In genomic region chr2:70733428-70734185, GRCh38 we compare ENCODE assay signal across 3 cellular contexts.
TF ChIP-seq lines count a peak whose summit lies in the region.

No MANE protein-coding gene starts in this region.

TF ChIP-seq in SK-N-SH, 30 proteins besides CTCF, POLR2A, EP300 and RAD21:
- TF ChIP-seq MEF2A (IDR thresholded peaks at IDR 0.05; ENCODE audit: borderline replicate concordance, low read depth) (no peak), USF1 (IDR thresholded peaks at IDR 0.05; ENCODE audit: borderline replicate concordance, low read depth) (no peak), MAX (IDR thresholded peaks at IDR 0.05; ENCODE audit: low read depth) (no peak), ZBTB33 (IDR thresholded peaks at IDR 0.05; ENCODE audit: borderline replicate concordance, low read depth) (no peak), GABPA (IDR thresholded peaks at IDR 0.05; ENCODE audit: low read depth) (no peak), TEAD4 (IDR thresholded peaks at IDR 0.05; ENCODE audit: borderline replicate concordance, insufficient read depth) (no peak), JUND (IDR thresholded peaks at IDR 0.05) (no peak), RCOR1 (IDR thresholded peaks at IDR 0.05; ENCODE audit: low read length) (no peak)
- TF ChIP-seq, protein P1, sequence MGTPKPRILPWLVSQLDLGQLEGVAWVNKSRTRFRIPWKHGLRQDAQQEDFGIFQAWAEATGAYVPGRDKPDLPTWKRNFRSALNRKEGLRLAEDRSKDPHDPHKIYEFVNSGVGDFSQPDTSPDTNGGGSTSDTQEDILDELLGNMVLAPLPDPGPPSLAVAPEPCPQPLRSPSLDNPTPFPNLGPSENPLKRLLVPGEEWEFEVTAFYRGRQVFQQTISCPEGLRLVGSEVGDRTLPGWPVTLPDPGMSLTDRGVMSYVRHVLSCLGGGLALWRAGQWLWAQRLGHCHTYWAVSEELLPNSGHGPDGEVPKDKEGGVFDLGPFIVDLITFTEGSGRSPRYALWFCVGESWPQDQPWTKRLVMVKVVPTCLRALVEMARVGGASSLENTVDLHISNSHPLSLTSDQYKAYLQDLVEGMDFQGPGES (IDR thresholded peaks at IDR 0.05; ENCODE audit: low read depth, low read length): no peak
TF ChIP-seq in SK-N-SH: peak in this region for 0.

TF ChIP-seq in SK-N-SH treated with all-trans-retinoic acid at 6 μM for 48 hours, 23 proteins besides CTCF, POLR2A, EP300 and RAD21:
- TF ChIP-seq ARNTL (CRISPR knock-in tag; IDR thresholded peaks at IDR 0.05; ENCODE audit: borderline replicate concordance, low read depth): no peak
- TF ChIP-seq, protein P2, sequence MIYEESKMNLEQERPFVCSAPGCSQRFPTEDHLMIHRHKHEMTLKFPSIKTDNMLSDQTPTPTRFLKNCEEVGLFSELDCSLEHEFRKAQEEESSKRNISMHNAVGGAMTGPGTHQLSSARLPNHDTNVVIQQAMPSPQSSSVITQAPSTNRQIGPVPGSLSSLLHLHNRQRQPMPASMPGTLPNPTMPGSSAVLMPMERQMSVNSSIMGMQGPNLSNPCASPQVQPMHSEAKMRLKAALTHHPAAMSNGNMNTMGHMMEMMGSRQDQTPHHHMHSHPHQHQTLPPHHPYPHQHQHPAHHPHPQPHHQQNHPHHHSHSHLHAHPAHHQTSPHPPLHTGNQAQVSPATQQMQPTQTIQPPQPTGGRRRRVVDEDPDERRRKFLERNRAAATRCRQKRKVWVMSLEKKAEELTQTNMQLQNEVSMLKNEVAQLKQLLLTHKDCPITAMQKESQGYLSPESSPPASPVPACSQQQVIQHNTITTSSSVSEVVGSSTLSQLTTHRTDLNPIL (CRISPR knock-in tag; IDR thresholded peaks at IDR 0.05; ENCODE audit: low read depth): no peak
- TF ChIP-seq GLIS3 (CRISPR knock-in tag; IDR thresholded peaks at IDR 0.05): no peak
- no peak for TF ChIP-seq ZNF8 (CRISPR knock-in tag; IDR thresholded peaks at IDR 0.05)
- no peak for TF ChIP-seq ZNF70 (CRISPR knock-in tag; IDR thresholded peaks at IDR 0.05)
- no peak for TF ChIP-seq BACH2 (CRISPR knock-in tag; IDR thresholded peaks at IDR 0.05; ENCODE audit: borderline replicate concordance)
- TF ChIP-seq ZFP3 (CRISPR knock-in tag; IDR thresholded peaks at IDR 0.05): no peak
- no peak for TF ChIP-seq CSDC2 (CRISPR knock-in tag; IDR thresholded peaks at IDR 0.05)
- no peak for TF ChIP-seq OSR1 (CRISPR knock-in tag; IDR thresholded peaks at IDR 0.05)
- TF ChIP-seq, protein P3, sequence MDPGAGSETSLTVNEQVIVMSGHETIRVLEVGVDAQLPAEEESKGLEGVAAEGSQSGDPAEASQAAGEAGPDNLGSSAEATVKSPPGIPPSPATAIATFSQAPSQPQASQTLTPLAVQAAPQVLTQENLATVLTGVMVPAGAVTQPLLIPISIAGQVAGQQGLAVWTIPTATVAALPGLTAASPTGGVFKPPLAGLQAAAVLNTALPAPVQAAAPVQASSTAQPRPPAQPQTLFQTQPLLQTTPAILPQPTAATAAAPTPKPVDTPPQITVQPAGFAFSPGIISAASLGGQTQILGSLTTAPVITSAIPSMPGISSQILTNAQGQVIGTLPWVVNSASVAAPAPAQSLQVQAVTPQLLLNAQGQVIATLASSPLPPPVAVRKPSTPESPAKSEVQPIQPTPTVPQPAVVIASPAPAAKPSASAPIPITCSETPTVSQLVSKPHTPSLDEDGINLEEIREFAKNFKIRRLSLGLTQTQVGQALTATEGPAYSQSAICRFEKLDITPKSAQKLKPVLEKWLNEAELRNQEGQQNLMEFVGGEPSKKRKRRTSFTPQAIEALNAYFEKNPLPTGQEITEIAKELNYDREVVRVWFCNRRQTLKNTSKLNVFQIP (CRISPR knock-in tag; IDR thresholded peaks at IDR 0.05; ENCODE audit: borderline replicate concordance, low read depth): no peak
- TF ChIP-seq SNAI2 (CRISPR knock-in tag; IDR thresholded peaks at IDR 0.05): no peak
- no peak for TF ChIP-seq ZC3H10 (CRISPR knock-in tag; IDR thresholded peaks at IDR 0.05)
- no peak for TF ChIP-seq TCF4 (CRISPR knock-in tag; IDR thresholded peaks at IDR 0.05; ENCODE audit: borderline replicate concordance)
- TF ChIP-seq ISL1 (CRISPR knock-in tag; IDR thresholded peaks at IDR 0.05): no peak
TF ChIP-seq in SK-N-SH treated with all-trans-retinoic acid at 6 μM for 48 hours: peak in this region for 0.

TF ChIP-seq in K562, 482 proteins besides CTCF, POLR2A, EP300 and RAD21:
- TF ChIP-seq RFX1 (IDR thresholded peaks at IDR 0.05) (peak; percentile 38; the same call in 1 of the 2 replicates), MBD2 (IDR thresholded peaks at IDR 0.05; ENCODE audit: borderline replicate concordance, low read depth) (no peak)
